20 cellular contexts compared by ENCODE assay signal in genomic region chr9:107405511-107405910, GRCh38.
DNase-seq lines count a peak whose midpoint lies in the region; FAIRE-seq and TF ChIP-seq lines count a peak whose summit lies in the region.
"Had no signal": no experiment of that assay in that cellular context is flagged by ENCODE, and none has a peak within 500 bp of the region (broad histone marks: within the 10 kb centered on the region; RNA-seq: fewer than 3 reads in every experiment).

No MANE protein-coding gene starts in this region.

- H3K27me3 ChIP-seq in bronchial epithelial cell (ENCODE audit: control insufficient read depth, insufficient read depth, low read length) (no peaks in the 10 kb centered on the region), trophoblast cell (ENCODE audit: insufficient read depth, low read length) (no peaks in the 10 kb centered on the region)
- H3K27me3 ChIP-seq: BLaER1 treated with 17β-estradiol and CSF1 and Interleukin-3, amounts not matched to agents 10 nM and 100 nM had no signal

- H3K27ac ChIP-seq in trophoblast cell (ENCODE audit: low read depth, low read length) = no peak overlapping the region
- H3K27ac ChIP-seq: 22Rv1; A549; BLaER1 treated with 17β-estradiol and CSF1 and Interleukin-3, amounts not matched to agents 10 nM and 100 nM; C4-2B had no signal

- no peak overlapping the region for H3K4ac ChIP-seq in trophoblast cell (ENCODE audit: low read depth, low read length)

- TF ChIP-seq CTCF in bronchial epithelial cell (IDR thresholded peaks at IDR 0.05; ENCODE audit: insufficient read depth, low read length, severe bottlenecking) = no peak

- peaks cover 2% of the 10 kb centered on the region for H3K9me3 ChIP-seq in trophoblast cell (ENCODE audit: insufficient read depth, low read depth, low read length)
- H3K9me3 ChIP-seq: BLaER1 treated with 17β-estradiol and CSF1 and Interleukin-3, amounts not matched to agents 10 nM and 100 nM; Caco-2 had no signal

- DNase-seq in NCI-H69 (lab: John Stamatoyannopoulos, UW) (peak; percentile 23), bronchial epithelial cell (ENCODE audit: low read depth) (no peak), trophoblast cell (peak in 1 of 2 donors; percentile 54), GF-D8 (lab: John Stamatoyannopoulos, UW) (no peak), NCI-H146 treated with DMSO at 0.1 percent for 48 hours (lab: John Stamatoyannopoulos, UW; ENCODE audit: unreplicated experiment) (no peak)
- DNase-seq: AML-193; Caco-2; Calu3; CD4-positive, alpha-beta T cell; CD8-positive, alpha-beta T cell; DMS79 treated with DMSO at 0.1 percent for 48 hours had no signal

- no peak overlapping the region for H3K18ac ChIP-seq in trophoblast cell (ENCODE audit: low read length)

- no peak overlapping the region for H3K23ac ChIP-seq in trophoblast cell (ENCODE audit: low read length)

- no peak overlapping the region for H3K14ac ChIP-seq in trophoblast cell (ENCODE audit: low read length)

- H3K9ac ChIP-seq in trophoblast cell (ENCODE audit: low read length) = no peak overlapping the region
- H3K9ac ChIP-seq: BLaER1 treated with 17β-estradiol and CSF1 and Interleukin-3, amounts not matched to agents 10 nM and 100 nM had no signal

- H4K12ac ChIP-seq in trophoblast cell (ENCODE audit: low read depth, low read length) = no peak overlapping the region

- no peak overlapping the region for H3K4me2 ChIP-seq in trophoblast cell (ENCODE audit: low read length)
- H3K4me2 ChIP-seq: A549; BLaER1 treated with 17β-estradiol and CSF1 and Interleukin-3, amounts not matched to agents 10 nM and 100 nM had no signal

- peaks cover 9 to 13% of the 10 kb centered on the region in 2 experiments for H3K4me1 ChIP-seq in trophoblast cell (ENCODE audit: control insufficient read depth in 1 of 2, insufficient read depth in 2 of 2, low read length in 2 of 2)
- H3K4me1 ChIP-seq: A549, Caco-2 had no signal

- H2AK5ac ChIP-seq in trophoblast cell (ENCODE audit: low read length) = no peak overlapping the region

- H3K4me3 ChIP-seq in bronchial epithelial cell (ENCODE audit: low read depth, low read length) (no peak overlapping the region), trophoblast cell (ENCODE audit: low read depth, low read length) (no peak overlapping the region)
- H3K4me3 ChIP-seq: A549; BLaER1 treated with 17β-estradiol and CSF1 and Interleukin-3, amounts not matched to agents 10 nM and 100 nM; GM12878 had no signal

- peak overlapping the region; percentile 38 for H2BK120ac ChIP-seq in trophoblast cell (ENCODE audit: insufficient read depth, low read length, poor library complexity)

- peak; percentile 68 for FAIRE-seq in bronchial epithelial cell (lab: Jason Lieb, UNC)
- FAIRE-seq: A549, D721Med, G401.6, GM12878, GM12892, GM18507 had no signal

- H3K79me1 ChIP-seq in trophoblast cell (ENCODE audit: low read length) = peaks cover 22% of the 10 kb centered on the region

- H3K36me3 ChIP-seq in bronchial epithelial cell (ENCODE audit: control insufficient read depth, insufficient read depth, low read length) (no peaks in the 10 kb centered on the region), trophoblast cell (ENCODE audit: control insufficient read depth in 1 of 2, insufficient read depth in 2 of 2, low read length in 2 of 2) (no peaks in the 10 kb centered on the region)
- H3K36me3 ChIP-seq: BLaER1 treated with 17β-estradiol and CSF1 and Interleukin-3, amounts not matched to agents 10 nM and 100 nM had no signal

- H2BK5ac ChIP-seq in trophoblast cell (ENCODE audit: low read depth, low read length, poor library complexity) = no peak overlapping the region

- H4K8ac ChIP-seq in trophoblast cell (ENCODE audit: low read depth, low read length) = no peak overlapping the region

- peak overlapping the region; percentile 53 for H4K91ac ChIP-seq in trophoblast cell (ENCODE audit: low read depth, low read length)

- H2AFZ ChIP-seq in trophoblast cell (ENCODE audit: insufficient read depth, low read length, poor library complexity) = no peak overlapping the region

- H3K79me2 ChIP-seq in trophoblast cell (ENCODE audit: control insufficient read depth, insufficient read depth, low read length, poor library complexity) = peaks cover 2% of the 10 kb centered on the region

- no CpG with 5 or more reads among the region's 6 CpGs for WGBS in trophoblast cell (ENCODE audit: extremely low coverage, insufficient coverage, insufficient read length)

- peak overlapping the region; percentile 86 for H2BK12ac ChIP-seq in trophoblast cell (ENCODE audit: low read length)
